ENCODE assay signal across 8 cellular contexts in the genomic region with DNA sequence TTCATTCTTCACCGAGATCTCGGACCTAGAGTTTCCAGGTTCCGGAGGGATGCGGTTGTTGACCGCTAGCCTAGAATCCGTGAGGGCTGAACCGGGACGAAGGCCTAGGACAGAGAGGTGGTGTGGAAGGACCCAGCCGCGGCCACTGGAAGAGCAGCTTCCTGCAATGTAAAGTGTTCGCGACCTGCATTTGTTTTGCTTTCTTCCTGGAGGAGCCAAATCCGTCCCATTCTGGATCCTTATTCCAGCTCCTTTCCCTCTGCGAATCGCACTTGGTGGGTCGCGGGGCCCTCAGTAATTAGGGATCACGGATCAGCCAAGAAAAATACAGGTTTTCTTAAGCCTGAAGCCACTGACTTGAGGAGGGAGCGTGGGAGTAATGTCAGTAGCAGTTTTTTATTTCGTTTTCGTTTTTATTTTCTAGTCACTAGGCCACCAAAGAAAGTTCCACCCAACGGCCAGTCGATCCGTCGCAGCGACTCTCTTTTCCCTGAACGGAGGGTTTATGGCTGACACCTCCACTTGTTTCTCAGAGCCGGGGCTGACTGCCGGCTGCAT. TPM values are rescaled to one million over a fixed set of nuclear protein-coding genes. Genes with fewer than 3 reads are reported as not detected.
DNase-seq lines count a peak whose midpoint lies in the region; ATAC-seq and TF ChIP-seq lines count a peak whose summit lies in the region.

No MANE protein-coding gene starts in this region.

- H3K9me3 Mint-ChIP-seq in stimulated activated naive B cell treated with anti-CD40 and anti-IgM and Interleukin-4, amounts not matched to agents 10 μg/mL and 1 μg/mL and 100 μg/mL, for 72 hours = peaks cover 0 to 1% of the 10 kb centered on the region in 2 donors

- peaks cover 4% of the 10 kb centered on the region for H3K36me3 Mint-ChIP-seq in T-helper 17 cell (ENCODE audit: low read depth)
- peaks cover 7 to 15% of the 10 kb centered on the region in 2 donors for H3K36me3 Mint-ChIP-seq in stimulated activated naive B cell treated with anti-CD40 and anti-IgM and Interleukin-4, amounts not matched to agents 10 μg/mL and 1 μg/mL and 100 μg/mL, for 72 hours

- H3K4me3 Mint-ChIP-seq in T-helper 17 cell = peak overlapping the region; percentile 95
- peak overlapping the region; percentile 94 to 99 for H3K4me3 Mint-ChIP-seq in stimulated activated naive B cell treated with anti-CD40 and anti-IgM and Interleukin-4, amounts not matched to agents 10 μg/mL and 1 μg/mL and 100 μg/mL, for 72 hours

- no peaks in the 10 kb centered on the region for H3K9me3 ChIP-seq in T-helper 17 cell (ENCODE audit: control insufficient read depth, low read length, poor library complexity, severe bottlenecking)

- peaks cover 38% of the 10 kb centered on the region for H3K4me1 Mint-ChIP-seq in T-helper 17 cell
- H3K4me1 Mint-ChIP-seq in stimulated activated naive B cell treated with anti-CD40 and anti-IgM and Interleukin-4, amounts not matched to agents 10 μg/mL and 1 μg/mL and 100 μg/mL, for 72 hours = peaks cover 26 to 33% of the 10 kb centered on the region in 2 donors

- ATAC-seq in HG02852 (IDR thresholded peaks at IDR 0.05; ENCODE audit: unreplicated experiment) = peak; percentile 31
- ATAC-seq in T-helper 17 cell = no peak
- ATAC-seq in stimulated activated naive B cell treated with anti-CD40 and anti-IgM and Interleukin-4, amounts not matched to agents 10 μg/mL and 1 μg/mL and 100 μg/mL, for 72 hours (replicated peaks) = peak; percentile 16 to 26

- no peaks in the 10 kb centered on the region for H3K27me3 Mint-ChIP-seq in T-helper 17 cell
- no peaks in the 10 kb centered on the region for H3K27me3 Mint-ChIP-seq in stimulated activated naive B cell treated with anti-CD40 and anti-IgM and Interleukin-4, amounts not matched to agents 10 μg/mL and 1 μg/mL and 100 μg/mL, for 72 hours

- H3K4me3 ChIP-seq in foreskin fibroblast (ENCODE audit: low read depth in 1 of 2, low read length in 2 of 2) = peak overlapping the region; percentile 53 to 64

- TF ChIP-seq CTCF in foreskin fibroblast (IDR thresholded peaks at IDR 0.05; ENCODE audit: low read depth, low read length) = no peak

- H3K27ac Mint-ChIP-seq in T-helper 17 cell = peak overlapping the region; percentile 100
- H3K27ac Mint-ChIP-seq in stimulated activated naive B cell treated with anti-CD40 and anti-IgM and Interleukin-4, amounts not matched to agents 10 μg/mL and 1 μg/mL and 100 μg/mL, for 72 hours = peak overlapping the region; percentile 100

- DNase-seq in activated T-cell treated with anti-CD3 and anti-CD28 coated beads for 48 hours (ENCODE audit: low read depth) (peak; percentile 18), T-helper 17 cell (no peak), foreskin fibroblast (no peak), superior temporal gyrus (ENCODE audit: extremely low spot score) (no peak), NCI-H1105 (lab: John Stamatoyannopoulos, UW) (no peak)
- no peak for DNase-seq in activated T-cell treated with anti-CD3 and anti-CD28 coated beads, Interleukin-2, amount 50 U/mL, for 1 hour
- no peak for DNase-seq in stimulated activated naive B cell treated with anti-CD40 and anti-IgM and Interleukin-4, amounts not matched to agents 10 μg/mL and 1 μg/mL and 100 μg/mL, for 72 hours

RNA-seq across cellular contexts. Expression of a gene that starts 48.6 kb away (rescaled TPM):
- 10 to 100 TPM; 33.0 to 44.0 TPM for total RNA-seq in T-helper 17 cell
